ENCODE assay signal across 8 cellular contexts in the genomic region with DNA sequence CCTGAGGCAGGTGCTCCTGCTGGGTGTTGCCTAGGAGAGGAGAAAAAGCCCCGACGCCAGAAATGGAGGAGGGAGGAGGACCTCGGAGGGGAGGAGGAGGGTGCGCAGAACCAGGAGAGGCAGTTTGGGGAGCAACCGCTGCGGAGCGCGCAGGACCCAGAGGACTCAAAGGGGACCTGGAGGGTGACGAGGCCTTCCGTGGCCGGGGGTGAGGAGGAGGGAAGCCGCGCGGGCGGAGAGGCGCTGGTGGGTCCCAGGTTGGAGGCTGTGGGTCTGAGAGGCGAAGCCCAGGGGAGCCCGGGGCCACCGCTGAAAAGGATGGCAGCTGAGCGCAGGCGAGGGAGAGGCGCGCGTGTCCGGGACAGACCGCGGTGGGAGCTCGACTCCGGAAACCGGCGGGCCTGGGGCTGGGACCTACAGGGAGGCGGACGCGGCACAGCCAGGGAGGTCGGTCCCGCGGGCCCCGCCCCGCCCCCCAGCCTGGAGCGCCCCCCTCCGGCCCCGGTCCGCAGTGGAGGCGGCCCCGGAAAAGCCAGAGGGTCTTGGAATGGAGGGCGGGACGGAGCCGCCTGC. TPM values are rescaled to one million over a fixed set of nuclear protein-coding genes. Genes with fewer than 3 reads are reported as not detected.
DNase-seq lines count a peak whose midpoint lies in the region; ATAC-seq and TF ChIP-seq lines count a peak whose summit lies in the region.

No MANE protein-coding gene starts in this region.

- no peaks in the 10 kb centered on the region for H3K4me1 ChIP-seq in BE2C

- H3K4me3 ChIP-seq in BE2C (ENCODE audit: low read depth, low read length) = peak overlapping the region; percentile 38
- H3K4me3 ChIP-seq in dorsolateral prefrontal cortex = peak overlapping the region; percentile 37 to 75 (median 61)

- intact Hi-C loops in dorsolateral prefrontal cortex (cut with DNase I) = no loop called here

- DNase-seq in BE2C (peak; percentile 47), RKO (ENCODE audit: low spot score) (peak; percentile 57), dorsolateral prefrontal cortex (no peak), naive B cell (no peak), NCI-H2081 treated with DMSO at 0.1 percent for 48 hours (lab: John Stamatoyannopoulos, UW) (no peak), iPS-NIHi11 (ENCODE audit: low spot score) (no peak)

- ATAC-seq in GM18867 (IDR thresholded peaks at IDR 0.05; ENCODE audit: unreplicated experiment) (peak; percentile 23), HG03064 (IDR thresholded peaks at IDR 0.05; ENCODE audit: low read depth, unreplicated experiment) (peak; percentile 45), naive B cell (ENCODE audit: low read depth in 2 of 2) (peak; percentile 26)

- H3K4me3 Mint-ChIP-seq in naive B cell = peak overlapping the region; percentile 76 to 90 (median 80)

- H3K27ac ChIP-seq in dorsolateral prefrontal cortex = peak overlapping the region in 4 of 59 donors; percentile 6 to 40 (median 36)

- H3K27me3 ChIP-seq in BE2C (peaks cover 60% of the 10 kb centered on the region), dorsolateral prefrontal cortex (peaks cover 0 to 45% (median 9%) of the 10 kb centered on the region in 45 donors)

- no peaks in the 10 kb centered on the region for H3K9me3 ChIP-seq in BE2C

- H3K27ac Mint-ChIP-seq in naive B cell = peak overlapping the region in 2 of 6 donors; percentile 13 to 44

- no peaks in the 10 kb centered on the region for H3K36me3 ChIP-seq in BE2C

- no peaks in the 10 kb centered on the region for H3K9me3 Mint-ChIP-seq in naive B cell

- H3K4me1 Mint-ChIP-seq in naive B cell = peaks cover 10 to 20% (median 13%) of the 10 kb centered on the region in 3 donors

- TF ChIP-seq CTCF in BE2C (IDR thresholded peaks at IDR 0.05; ENCODE audit: low read depth, low read length) = no peak
- peak in 39 of 56 donors; percentile 8 to 59 (median 34) for TF ChIP-seq CTCF in dorsolateral prefrontal cortex (IDR thresholded peaks at IDR 0.05 in 54 of 56, conservative IDR thresholded peaks at IDR 0.05 in 2 of 56; ENCODE audit: low read depth in 1 of 56, partially characterized antibody in 56 of 56)

- H3K36me3 Mint-ChIP-seq in naive B cell = no peaks in the 10 kb centered on the region

- peaks cover 3 to 51% (median 28%) of the 10 kb centered on the region in 3 donors for H3K27me3 Mint-ChIP-seq in naive B cell

RNA-seq across cellular contexts. Expression of a gene that starts 15.1 kb away (rescaled TPM):
- not detected for polyA plus RNA-seq in BE2C (2012; ENCODE audit: insufficient read depth, insufficient read length, low read depth)
- total RNA-seq in dorsolateral prefrontal cortex = under 1 TPM in 2 of 120 experiments, not detected in 118; 0.28 to 0.63 TPM
- polyA plus RNA-seq in naive B cell (ENCODE audit: low read depth in 6 of 6) = not detected

RNA-seq across cellular contexts. Expression of a gene that starts 39.1 kb away (rescaled TPM):
- polyA plus RNA-seq in BE2C (2012; ENCODE audit: insufficient read depth, insufficient read length, low read depth) = 58.7 TPM
- 100 to 1,000 TPM in 70 of 120 experiments, 10 to 100 TPM in 50; 67.4 to 194 (median 105) TPM for total RNA-seq in dorsolateral prefrontal cortex
- under 1 TPM in 2 of 6 donors, not detected in 4; 0.04 to 0.52 TPM for polyA plus RNA-seq in naive B cell (ENCODE audit: low read depth in 6 of 6)

RNA-seq across cellular contexts. Expression of a gene that starts 45.7 kb away (rescaled TPM):
- polyA plus RNA-seq in BE2C (2012; ENCODE audit: insufficient read depth, insufficient read length, low read depth) = 33.8 TPM
- 100 to 1,000 TPM in 3 of 120 experiments, 10 to 100 TPM in 113, 1 to 10 TPM in 4; 6.0 to 422 (median 18.9) TPM for total RNA-seq in dorsolateral prefrontal cortex
- polyA plus RNA-seq in naive B cell (ENCODE audit: low read depth in 6 of 6) = 100 to 1,000 TPM in 4 of 6 donors, 10 to 100 TPM in 2; 55.1 to 183 (median 124) TPM

RNA-seq across cellular contexts. Expression of a gene that starts 56.9 kb away (rescaled TPM):
- polyA plus RNA-seq in BE2C (2012; ENCODE audit: insufficient read depth, insufficient read length, low read depth) = 32.0 TPM
- total RNA-seq in dorsolateral prefrontal cortex = 10 to 100 TPM; 14.3 to 35.0 (median 23.4) TPM
- 1 to 10 TPM in 5 of 6 donors, not detected in 1; 2.0 to 6.3 (median 4.3) TPM for polyA plus RNA-seq in naive B cell (ENCODE audit: low read depth in 6 of 6)

RNA-seq across cellular contexts. Expression of a gene that starts 59.1 kb away (rescaled TPM):
- 0.99 TPM for polyA plus RNA-seq in BE2C (2012; ENCODE audit: insufficient read depth, insufficient read length, low read depth)
- total RNA-seq in dorsolateral prefrontal cortex = 10 to 100 TPM in 119 of 120 experiments, 1 to 10 TPM in 1; 8.9 to 60.0 (median 25.0) TPM
- under 1 TPM in 2 of 6 donors, not detected in 4; 0.45 to 0.64 TPM for polyA plus RNA-seq in naive B cell (ENCODE audit: low read depth in 6 of 6)

Comparison
In these comparisons a context has a peak if more than half of its experiments do, and no peak if none do; other contexts are left out.
1. DNase-seq: peak in BE2C (single experiment) and RKO (single experiment); none in dorsolateral prefrontal cortex (0 of 10), naive B cell (single experiment), NCI-H2081 treated with DMSO at 0.1 percent for 48 hours (single experiment) and iPS-NIHi11 (single experiment).
2. Peak in every context shown above with its lines, with median percentiles within 50 percentile points of each other: ATAC-seq.